In genomic region chr11:86456075-86456939, GRCh38 we compare ENCODE assay signal across 8 cellular contexts.
DNase-seq lines count a peak whose midpoint lies in the region; ATAC-seq and TF ChIP-seq lines count a peak whose summit lies in the region.

No MANE protein-coding gene starts in this region.

- H3K27ac ChIP-seq in RWPE2 (ENCODE audit: poor library complexity, severe bottlenecking) (no peak overlapping the region), gastroesophageal sphincter (peak overlapping the region in 1 of 4 donors; percentile 18), parathyroid adenoma (peak overlapping the region; percentile 42), tibial nerve (peak overlapping the region in 1 of 4 donors; percentile 18)

- no peaks in the 10 kb centered on the region for H3K79me2 ChIP-seq in parathyroid adenoma

- H2AFZ ChIP-seq in parathyroid adenoma = no peak overlapping the region

- TF ChIP-seq POLR2A in gastroesophageal sphincter (IDR thresholded peaks at IDR 0.05) (no peak), tibial nerve (IDR thresholded peaks at IDR 0.05) (no peak)

- no peak overlapping the region for H3K27ac Mint-ChIP-seq in activated T-helper 2 cell treated with anti-CD3 and anti-CD28 coated beads, Interferon-gamma antibody, Interleukin-2, Interleukin-4, amounts not matched to agents 10 μg/mL and 5 μg/mL and 100 μg/mL, durations not matched to agents 14 hours and 24 hours and 36 hours

- H3K4me3 ChIP-seq in RWPE2 (ENCODE audit: severe bottlenecking) (no peak overlapping the region), gastroesophageal sphincter (no peak overlapping the region), parathyroid adenoma (ENCODE audit: low read depth, low read length) (no peak overlapping the region), tibial nerve (no peak overlapping the region)

- H3K4me2 ChIP-seq in parathyroid adenoma (ENCODE audit: low read length) = no peak overlapping the region

- no peaks in the 10 kb centered on the region for H3K27me3 ChIP-seq in RWPE2 (ENCODE audit: insufficient read depth, poor library complexity, severe bottlenecking)
- H3K27me3 ChIP-seq in gastroesophageal sphincter = no peaks in the 10 kb centered on the region
- no peaks in the 10 kb centered on the region for H3K27me3 ChIP-seq in parathyroid adenoma (ENCODE audit: control insufficient read depth, insufficient read depth, low read length)
- no peaks in the 10 kb centered on the region for H3K27me3 ChIP-seq in tibial nerve

- H3K9me3 Mint-ChIP-seq in activated T-helper 2 cell treated with anti-CD3 and anti-CD28 coated beads, Interferon-gamma antibody, Interleukin-2, Interleukin-4, amounts not matched to agents 10 μg/mL and 5 μg/mL and 100 μg/mL, durations not matched to agents 14 hours and 24 hours and 36 hours = no peaks in the 10 kb centered on the region

- H3K9me3 ChIP-seq in RWPE2 (ENCODE audit: severe bottlenecking) = no peaks in the 10 kb centered on the region
- H3K9me3 ChIP-seq in gastroesophageal sphincter = no peaks in the 10 kb centered on the region
- H3K9me3 ChIP-seq in parathyroid adenoma (ENCODE audit: control insufficient read depth, low read length) = no peaks in the 10 kb centered on the region
- no peaks in the 10 kb centered on the region for H3K9me3 ChIP-seq in tibial nerve

- no peak overlapping the region for H3K9ac ChIP-seq in parathyroid adenoma

- intact Hi-C loops in activated T-helper 2 cell treated with anti-CD3 and anti-CD28 coated beads, Interferon-gamma antibody, Interleukin-2, Interleukin-4, amounts not matched to agents 10 μg/mL and 5 μg/mL and 100 μg/mL, durations not matched to agents 14 hours and 24 hours and 36 hours (cut with micrococcal nuclease) = loop anchor here (1.0 to 5.0 kb wide), 6 partner anchors 152 to 602 kb away; partner anchors contain the start of gene CCDC83

- 3 to 12% methylated on average over 7 of the region's 9 CpGs for WGBS in gastroesophageal sphincter (ENCODE audit: low coverage in 1 of 2), 2 donors
- WGBS in tibial nerve, 2 donors = 16 to 20% methylated on average over 9 of the region's 9 CpGs

- H3K4me3 Mint-ChIP-seq in activated T-helper 2 cell treated with anti-CD3 and anti-CD28 coated beads, Interferon-gamma antibody, Interleukin-2, Interleukin-4, amounts not matched to agents 10 μg/mL and 5 μg/mL and 100 μg/mL, durations not matched to agents 14 hours and 24 hours and 36 hours (ENCODE audit: low read depth) = no peak overlapping the region

- no peaks in the 10 kb centered on the region for H3K36me3 Mint-ChIP-seq in activated T-helper 2 cell treated with anti-CD3 and anti-CD28 coated beads, Interferon-gamma antibody, Interleukin-2, Interleukin-4, amounts not matched to agents 10 μg/mL and 5 μg/mL and 100 μg/mL, durations not matched to agents 14 hours and 24 hours and 36 hours (ENCODE audit: low read depth)

- H3K4me1 Mint-ChIP-seq in activated T-helper 2 cell treated with anti-CD3 and anti-CD28 coated beads, Interferon-gamma antibody, Interleukin-2, Interleukin-4, amounts not matched to agents 10 μg/mL and 5 μg/mL and 100 μg/mL, durations not matched to agents 14 hours and 24 hours and 36 hours (ENCODE audit: low read depth) = peaks cover 27% of the 10 kb centered on the region

- no peaks in the 10 kb centered on the region for H3K36me3 ChIP-seq in RWPE2 (ENCODE audit: low read depth)
- H3K36me3 ChIP-seq in gastroesophageal sphincter = peaks cover 0 to 5% of the 10 kb centered on the region in 2 donors
- no peaks in the 10 kb centered on the region for H3K36me3 ChIP-seq in parathyroid adenoma (ENCODE audit: control insufficient read depth, insufficient read depth, low read length)
- H3K36me3 ChIP-seq in tibial nerve = no peaks in the 10 kb centered on the region

- TF ChIP-seq EP300 in gastroesophageal sphincter (IDR thresholded peaks at IDR 0.05) = no peak
- TF ChIP-seq EP300 in tibial nerve (IDR thresholded peaks at IDR 0.05) = peak in 1 of 2 donors; percentile 25

- peak; percentile 83 for DNase-seq in EH (ENCODE audit: low read depth)
- peak; percentile 79 to 83 for DNase-seq in Kasumi-1 (lab: John Stamatoyannopoulos, UW)
- DNase-seq in RWPE2 (ENCODE audit: low spot score) = no peak
- DNase-seq in activated T-helper 2 cell treated with anti-CD3 and anti-CD28 coated beads, Interferon-gamma antibody, Interleukin-2, Interleukin-4, amounts not matched to agents 10 μg/mL and 5 μg/mL and 100 μg/mL, durations not matched to agents 14 hours and 24 hours and 36 hours (ENCODE audit: low spot score) = peak; percentile 56
- peak; percentile 85 to 97 for DNase-seq in tibial nerve (ENCODE audit: low spot score in 2 of 2)

- H3K27me3 Mint-ChIP-seq in activated T-helper 2 cell treated with anti-CD3 and anti-CD28 coated beads, Interferon-gamma antibody, Interleukin-2, Interleukin-4, amounts not matched to agents 10 μg/mL and 5 μg/mL and 100 μg/mL, durations not matched to agents 14 hours and 24 hours and 36 hours (ENCODE audit: low read depth) = no peaks in the 10 kb centered on the region

- ATAC-seq in GM21825 (IDR thresholded peaks at IDR 0.05; ENCODE audit: unreplicated experiment) (peak; percentile 85), RWPE2 (ENCODE audit: low read depth) (peak; percentile 60), gastroesophageal sphincter (peak; percentile 73)

- TF ChIP-seq CTCF in RWPE2 (IDR thresholded peaks at IDR 0.05; ENCODE audit: poor library complexity, severe bottlenecking) (peak; percentile 96), gastroesophageal sphincter (IDR thresholded peaks at IDR 0.05) (peak; percentile 88 to 91 (median 90)), parathyroid adenoma (IDR thresholded peaks at IDR 0.05) (peak; percentile 79), tibial nerve (IDR thresholded peaks at IDR 0.05) (peak; percentile 82 to 88 (median 85))

- H3K4me1 ChIP-seq in RWPE2 (ENCODE audit: insufficient read depth, poor library complexity, severe bottlenecking) (peaks cover 19% of the 10 kb centered on the region), gastroesophageal sphincter (peaks cover 8 to 54% (median 20%) of the 10 kb centered on the region in 3 donors), parathyroid adenoma (peaks cover 6% of the 10 kb centered on the region), tibial nerve (peaks cover 0 to 46% (median 5%) of the 10 kb centered on the region in 4 donors)
